Comparison of ENCODE assay signal across 17 cellular contexts in the genomic region with DNA sequence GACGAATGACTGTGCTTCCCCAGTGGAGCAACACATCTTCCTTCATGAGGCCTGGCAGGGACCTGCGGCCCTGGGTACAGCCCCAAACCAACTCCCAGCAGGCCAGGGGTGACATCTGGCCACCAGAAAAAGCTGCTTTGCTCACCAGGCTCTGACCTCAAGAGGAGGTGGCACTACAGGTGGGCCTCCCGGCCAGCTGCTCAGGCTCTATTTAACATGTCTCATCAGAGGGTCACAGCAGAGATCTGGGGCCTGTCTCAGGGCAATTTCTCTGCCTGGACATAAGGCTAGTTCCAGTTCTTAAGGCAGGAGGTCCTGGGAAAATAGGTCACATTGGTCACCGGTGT.
A peak's percentile ranks its signal among the peaks of the same experiment; 100 is the strongest.
DNase-seq lines count a peak whose midpoint lies in the region; ATAC-seq and TF ChIP-seq lines count a peak whose summit lies in the region.
"Had no signal": no experiment of that assay in that cellular context is flagged by ENCODE, and none has a peak within 500 bp of the region (broad histone marks: within the 10 kb centered on the region; RNA-seq: fewer than 3 reads in every experiment).

No MANE protein-coding gene starts in this region.

- DNase-seq in NCI-H82 (lab: John Stamatoyannopoulos, UW) (peak; percentile 53), NCI-H82 treated with DMSO at 0.1 percent for 48 hours (lab: John Stamatoyannopoulos, UW; ENCODE audit: unreplicated experiment) (no peak), NCI-H69 (lab: John Stamatoyannopoulos, UW) (peak; percentile 22), glutamatergic neuron (no peak), SK-N-DZ (ENCODE audit: low spot score) (no peak)
- DNase-seq in stimulated activated naive CD8-positive, alpha-beta T cell treated with anti-CD3 and anti-CD28 coated beads, Interleukin-15, amount 100 ng/mL, for 72 hours = no peak
- DNase-seq in stimulated activated naive CD8-positive, alpha-beta T cell treated with anti-CD3 and anti-CD28 coated beads, Interleukin-15, Interleukin-2, amounts not matched to agents 100 U/mL and 50 U/mL, for 24 hours = no peak
- DNase-seq: 8988T; AML-193; BE2C; Calu3; CD4-positive, alpha-beta memory T cell; COR-L47; DMS79; GF-D8; GOT3 had no signal

- no peak for TF ChIP-seq CTCF in glutamatergic neuron (IDR thresholded peaks at IDR 0.05; ENCODE audit: partially characterized antibody, unreplicated experiment)

- H3K27me3 Mint-ChIP-seq in stimulated activated naive CD8-positive, alpha-beta T cell treated with anti-CD3 and anti-CD28 coated beads, Interleukin-15, amount 100 ng/mL, for 72 hours = no peaks in the 10 kb centered on the region
- H3K27me3 Mint-ChIP-seq in glutamatergic neuron (ENCODE audit: unreplicated experiment) = peaks cover 20% of the 10 kb centered on the region

- H3K4me1 Mint-ChIP-seq in stimulated activated naive CD8-positive, alpha-beta T cell treated with anti-CD3 and anti-CD28 coated beads, Interleukin-15, amount 100 ng/mL, for 72 hours = no peaks in the 10 kb centered on the region
- H3K4me1 Mint-ChIP-seq in glutamatergic neuron (ENCODE audit: low read depth, unreplicated experiment) = peaks cover 60% of the 10 kb centered on the region
- H3K4me1 Mint-ChIP-seq: CD4-positive, alpha-beta memory T cell had no signal

- no peak overlapping the region for H3K4me3 Mint-ChIP-seq in stimulated activated naive CD8-positive, alpha-beta T cell treated with anti-CD3 and anti-CD28 coated beads, Interleukin-15, amount 100 ng/mL, for 72 hours
- H3K4me3 Mint-ChIP-seq in glutamatergic neuron (ENCODE audit: unreplicated experiment) = peak overlapping the region; percentile 17
- H3K4me3 Mint-ChIP-seq: CD4-positive, alpha-beta memory T cell had no signal

- ATAC-seq in stimulated activated naive CD8-positive, alpha-beta T cell treated with anti-CD3 and anti-CD28 coated beads, Interleukin-15, amount 100 ng/mL, for 72 hours = peak; percentile 39
- ATAC-seq in stimulated activated naive CD8-positive, alpha-beta T cell treated with anti-CD3 and anti-CD28 coated beads, Interleukin-15, Interleukin-2, amounts not matched to agents 100 U/mL and 50 U/mL, for 24 hours = no peak
- ATAC-seq in GM19455 (IDR thresholded peaks at IDR 0.05; ENCODE audit: unreplicated experiment) = no peak

- H3K9me3 Mint-ChIP-seq in stimulated activated naive CD8-positive, alpha-beta T cell treated with anti-CD3 and anti-CD28 coated beads, Interleukin-15, amount 100 ng/mL, for 72 hours = no peaks in the 10 kb centered on the region
- peaks cover 20% of the 10 kb centered on the region for H3K9me3 Mint-ChIP-seq in glutamatergic neuron (ENCODE audit: unreplicated experiment)

- no peak overlapping the region for H3K27ac Mint-ChIP-seq in stimulated activated naive CD8-positive, alpha-beta T cell treated with anti-CD3 and anti-CD28 coated beads, Interleukin-15, amount 100 ng/mL, for 72 hours
- H3K27ac Mint-ChIP-seq in glutamatergic neuron (ENCODE audit: unreplicated experiment) = peak overlapping the region; percentile 64
- H3K27ac Mint-ChIP-seq: CD4-positive, alpha-beta memory T cell had no signal

- H3K36me3 Mint-ChIP-seq in glutamatergic neuron (ENCODE audit: unreplicated experiment) = peaks cover 8% of the 10 kb centered on the region
- H3K36me3 Mint-ChIP-seq: CD4-positive, alpha-beta memory T cell had no signal

Comparison
In these comparisons a context has a peak if more than half of its experiments do, and no peak if none do; other contexts are left out.
1. DNase-seq: peak in NCI-H82 (single experiment) and NCI-H69 (single experiment); none in NCI-H82 treated with DMSO at 0.1 percent for 48 hours (single experiment), stimulated activated naive CD8-positive, alpha-beta T cell treated with anti-CD3 and anti-CD28 coated beads, Interleukin-15, amount 100 ng/mL, for 72 hours (0 of 2), stimulated activated naive CD8-positive, alpha-beta T cell treated with anti-CD3 and anti-CD28 coated beads, Interleukin-15, Interleukin-2, amounts not matched to agents 100 U/mL and 50 U/mL, for 24 hours (single experiment), glutamatergic neuron (single experiment) and SK-N-DZ (single experiment).